ENCODE assay signal across 1 cellular context in genomic region chr4:81786063-81786763, GRCh38.
TF ChIP-seq lines count a peak whose summit lies in the region.

No MANE protein-coding gene starts in this region.

TF ChIP-seq in K562, 482 proteins besides CTCF, POLR2A, EP300 and RAD21 (continued from another document and continues in another):
- TF ChIP-seq ZNF592 (IDR thresholded peaks at IDR 0.05) (no peak; the same call in 1 of the 2 replicates), HBP1 (CRISPR knock-in tag; IDR thresholded peaks at IDR 0.05) (no peak), ZNF12 (CRISPR knock-in tag; IDR thresholded peaks at IDR 0.05) (no peak), KLF1 (tag; IDR thresholded peaks at IDR 0.05) (no peak), KDM4B (IDR thresholded peaks at IDR 0.05; ENCODE audit: borderline replicate concordance in 2 of 2, low read depth in 1 of 2) (no peak), HSF4 (CRISPR knock-in tag; IDR thresholded peaks at IDR 0.05; ENCODE audit: borderline replicate concordance) (no peak), HMGN3 (IDR thresholded peaks at IDR 0.05; ENCODE audit: borderline replicate concordance, extremely low read depth, insufficient read length, low read depth, low read length) (no peak), ZNF436 (CRISPR knock-in tag; IDR thresholded peaks at IDR 0.05) (no peak), REST (CRISPR knock-in tag; IDR thresholded peaks at IDR 0.05; ENCODE audit: low read depth) (no peak), FIP1L1 (IDR thresholded peaks at IDR 0.05; ENCODE audit: low read depth, low read length, poor library complexity, severe bottlenecking) (no peak), GTF2F1 (IDR thresholded peaks at IDR 0.05; ENCODE audit: low read depth, low read length) (no peak), U2AF2 (optimal IDR thresholded peaks at IDR 0.05; ENCODE audit: low read depth, low read length) (no peak), TBL1XR1 (IDR thresholded peaks at IDR 0.05; ENCODE audit: low read length in 2 of 2) (peak in 1 of 2 experiments; percentile 42; a peak in 1 of 4 replicates), THRAP3 (IDR thresholded peaks at IDR 0.05; ENCODE audit: borderline replicate concordance) (no peak), IRF2 (CRISPR knock-in tag; IDR thresholded peaks at IDR 0.05) (no peak), ZNF431 (CRISPR knock-in tag; IDR thresholded peaks at IDR 0.05) (no peak), CHD7 (IDR thresholded peaks at IDR 0.05; ENCODE audit: low read depth, low read length) (no peak), CCAR2 (IDR thresholded peaks at IDR 0.05; ENCODE audit: low read depth, low read length) (no peak), MCM7 (IDR thresholded peaks at IDR 0.05) (no peak), KLF16 (IDR thresholded peaks at IDR 0.05) (no peak), RFX7 (CRISPR knock-in tag; IDR thresholded peaks at IDR 0.05) (no peak), MCM3 (IDR thresholded peaks at IDR 0.05) (no peak), ZFP36 (IDR thresholded peaks at IDR 0.05; ENCODE audit: low read depth, low read length, partially characterized antibody) (no peak), FOSL1 (tag; conservative IDR thresholded peaks at IDR 0.05) (peak; percentile 36; the same call in 1 of the 2 replicates), KAT8 (IDR thresholded peaks at IDR 0.05; ENCODE audit: low read depth) (no peak), C11orf30 (IDR thresholded peaks at IDR 0.05; ENCODE audit: low read depth) (peak; percentile 92), CREB3 (tag; conservative IDR thresholded peaks at IDR 0.05; ENCODE audit: low read depth) (no peak), HEY1 (CRISPR knock-in tag; IDR thresholded peaks at IDR 0.05; ENCODE audit: borderline replicate concordance) (no peak)
